In the genomic region with DNA sequence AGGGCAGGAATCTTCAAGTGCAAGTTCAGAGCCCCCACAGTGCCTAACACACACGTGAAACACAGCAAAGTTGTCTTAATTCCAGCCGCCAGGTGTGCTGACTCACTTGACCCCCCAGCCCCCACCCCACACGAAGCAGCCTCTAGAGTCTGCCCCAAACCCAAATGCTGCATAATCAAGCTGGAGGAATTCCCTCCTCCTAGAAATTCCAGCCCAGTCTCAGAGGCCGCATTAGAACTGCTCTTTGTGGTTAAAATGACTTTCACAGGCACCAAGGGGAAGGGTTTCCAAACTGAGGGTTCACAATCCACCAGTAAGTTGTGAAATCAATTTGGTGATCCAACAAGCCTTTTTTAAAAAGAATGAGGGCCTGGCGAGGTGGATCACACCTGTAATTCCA, we compare ENCODE assay signal across 19 cellular contexts.
DNase-seq lines count a peak whose midpoint lies in the region; ATAC-seq, FAIRE-seq and TF ChIP-seq lines count a peak whose summit lies in the region.
"Had no signal": no experiment of that assay in that cellular context is flagged by ENCODE, and none has a peak within 500 bp of the region (broad histone marks: within the 10 kb centered on the region; RNA-seq: fewer than 3 reads in every experiment).

No MANE protein-coding gene starts in this region.

- no peak overlapping the region for H3K4ac ChIP-seq in H1 (replicated peaks; ENCODE audit: insufficient read length, low read depth, low read length)

- H2BK12ac ChIP-seq in H1 (ENCODE audit: low read depth, low read length): no peak overlapping the region

- no peak overlapping the region for H4K91ac ChIP-seq in H1 (replicated peaks; ENCODE audit: insufficient read length, low read length)

- H3K79me2 ChIP-seq in GM23338 (replicated peaks; ENCODE audit: insufficient read depth): no peaks in the 10 kb centered on the region
- H3K79me2 ChIP-seq in H1 (ENCODE audit: control insufficient read depth in 1 of 2, insufficient read depth in 2 of 2, low read length in 2 of 2): no peaks in the 10 kb centered on the region

- DNase-seq in GM23338 (ENCODE audit: low spot score) (peak; percentile 80), NB4 (ENCODE audit: low read depth) (peak; percentile 14), H1 (ENCODE audit: low read depth in 1 of 2, low spot score in 2 of 2) (no peak), islet precursor cell (peak; percentile 52), esophagus muscularis mucosa (ENCODE audit: extremely low spot score) (no peak), ACHN (no peak), NCI-H226 (no peak)
- DNase-seq: 8988T; CD4-positive, CD25-positive, alpha-beta regulatory T cell; DMS 273 treated with DMSO at 0.1 percent for 48 hours; GM23248; HCEC 1CT; HFFc6 had no signal

- no peak overlapping the region; the same call in 1 of the 2 replicates for H4K8ac ChIP-seq in H1 (ENCODE audit: extremely low read depth, insufficient read depth, low read length)

- H2BK20ac ChIP-seq in H1 (ENCODE audit: low read length): no peak overlapping the region

- H3K4me3 Mint-ChIP-seq in GM23338: no peak overlapping the region
- H3K4me3 Mint-ChIP-seq: CD4-positive, CD25-positive, alpha-beta regulatory T cell; HFFc6 had no signal

- H3K18ac ChIP-seq in H1 (ENCODE audit: extremely low read depth, low read length): peak overlapping the region; percentile 57; the same call in 1 of the 2 replicates

- H3K4me1 Mint-ChIP-seq in GM23338: peaks cover 43% of the 10 kb centered on the region
- H3K4me1 Mint-ChIP-seq: CD4-positive, CD25-positive, alpha-beta regulatory T cell had no signal

- TF ChIP-seq RAD21 in H1 (IDR thresholded peaks at IDR 0.05 in 1 of 2, conservative IDR thresholded peaks at IDR 0.05 in 1 of 2; ENCODE audit: low read depth in 2 of 2, low read length in 2 of 2): no peak

- H3K27me3 ChIP-seq in GM23338 (ENCODE audit: insufficient read depth): peaks cover 16% of the 10 kb centered on the region; the same call in 1 of the 2 replicates
- H3K27me3 ChIP-seq in H1 (replicated peaks in 1 of 4; ENCODE audit: control insufficient read depth in 3 of 4, extremely low read depth in 1 of 4, insufficient read depth in 3 of 4, low read length in 3 of 4): peaks cover 0 to 6% (median 1%) of the 10 kb centered on the region in 4 experiments; a peak in 1 of 7 replicates
- H3K27me3 ChIP-seq in esophagus muscularis mucosa: no peaks in the 10 kb centered on the region
- H3K27me3 ChIP-seq: BLaER1 treated with 17β-estradiol and CSF1 and Interleukin-3, amounts not matched to agents 10 nM and 100 nM had no signal

- H3K27me3 Mint-ChIP-seq in GM23338 (ENCODE audit: insufficient read depth, low read depth, poor library complexity): peaks cover 8% of the 10 kb centered on the region
- H3K27me3 Mint-ChIP-seq: CD4-positive, CD25-positive, alpha-beta regulatory T cell had no signal

- intact Hi-C loops in esophagus muscularis mucosa (cut with DNase I): no loop called here

- H2BK15ac ChIP-seq in H1 (ENCODE audit: low read length): no peak overlapping the region

- TF ChIP-seq EP300 in H1 (IDR thresholded peaks at IDR 0.05; ENCODE audit: borderline replicate concordance in 1 of 2, low read depth in 2 of 2, low read length in 2 of 2) (no peak; a peak in 1 of 3 replicates), esophagus muscularis mucosa (IDR thresholded peaks at IDR 0.05) (no peak)

- H3K14ac ChIP-seq in H1 (ENCODE audit: insufficient read length): no peak overlapping the region

- H3K4me2 ChIP-seq in GM23338 (peak overlapping the region; percentile 9; the same call in 1 of the 2 replicates), H1 (ENCODE audit: insufficient read depth in 1 of 2, low read depth in 2 of 2, low read length in 2 of 2) (peak overlapping the region; percentile 21 to 42; a peak in 1 of 4 replicates)
- H3K4me2 ChIP-seq: BLaER1 treated with 17β-estradiol and CSF1 and Interleukin-3, amounts not matched to agents 10 nM and 100 nM had no signal

- H4K20me1 ChIP-seq in GM23338 (replicated peaks; ENCODE audit: insufficient read depth): no peaks in the 10 kb centered on the region
- peaks cover 0 to 7% of the 10 kb centered on the region in 2 experiments for H4K20me1 ChIP-seq in H1 (replicated peaks in 1 of 2; ENCODE audit: control insufficient read depth in 1 of 2, insufficient read depth in 2 of 2, low read length in 2 of 2)
- H4K20me1 ChIP-seq: BLaER1 treated with 17β-estradiol and CSF1 and Interleukin-3, amounts not matched to agents 10 nM and 100 nM had no signal

- H2BK5ac ChIP-seq in H1 (ENCODE audit: low read depth, low read length): no peak overlapping the region

- H2AK5ac ChIP-seq in H1 (ENCODE audit: low read depth, low read length): no peak overlapping the region

- in situ Hi-C loops in ACHN (cut with HindIII; ENCODE audit: low pct_ligation_motif_present, low pct_unique_long_range_greater_than_20kb, low sequenced_read_pairs): no loop called here

- peak; percentile 84 for ATAC-seq in GM23338
- ATAC-seq: K562 had no signal

- H3K56ac ChIP-seq in H1 (replicated peaks; ENCODE audit: insufficient read length, low read depth, low read length): no peak overlapping the region

- H3K23ac ChIP-seq in H1 (ENCODE audit: insufficient read length): no peak overlapping the region

- FAIRE-seq in H1 (lab: Jason Lieb, UNC): no peak
- FAIRE-seq: G401.6, GM12891, GM19239, HTR-8/SVneo, K562 had no signal

- peak overlapping the region; percentile 78 for H3K27ac Mint-ChIP-seq in GM23338
- H3K27ac Mint-ChIP-seq: CD4-positive, CD25-positive, alpha-beta regulatory T cell; HFFc6 had no signal

- POLR2A ChIA-PET in H1 (lab: Charles Lee; ENCODE audit: partially characterized antibody): interaction anchor here (1.6 kb wide), 1 partner anchor 28 kb away, joined by 3 read pairs; no protein-coding TSS in a partner anchor

- no peak for TF ChIP-seq POLR2A in NB4 (IDR thresholded peaks at IDR 0.05; ENCODE audit: extremely low read depth, insufficient read length)
- no peak for TF ChIP-seq POLR2A in H1 (IDR thresholded peaks at IDR 0.05; ENCODE audit: control extremely low read depth in 1 of 2, low read depth in 2 of 2, low read length in 2 of 2)
- no peak for TF ChIP-seq POLR2A in esophagus muscularis mucosa (IDR thresholded peaks at IDR 0.05; ENCODE audit: low read depth)

- H4K5ac ChIP-seq in H1 (ENCODE audit: insufficient read length, low read depth, low read length): no peak overlapping the region

- no peaks in the 10 kb centered on the region for H3K9me3 ChIP-seq in H1 (ENCODE audit: insufficient read depth in 2 of 2, low read depth in 1 of 2, low read length in 1 of 2)
- H3K9me3 ChIP-seq in esophagus muscularis mucosa: no peaks in the 10 kb centered on the region
- H3K9me3 ChIP-seq: BLaER1 treated with 17β-estradiol and CSF1 and Interleukin-3, amounts not matched to agents 10 nM and 100 nM had no signal

- no peaks in the 10 kb centered on the region; the same call in 1 of the 2 replicates for H3K79me1 ChIP-seq in H1 (ENCODE audit: low read depth, low read length)

- H3K9me3 Mint-ChIP-seq in GM23338: no peaks in the 10 kb centered on the region
- H3K9me3 Mint-ChIP-seq: HFFc6 had no signal

- H3K27ac ChIP-seq in GM23338 (ENCODE audit: low read depth): peak overlapping the region; percentile 83
- no peak overlapping the region for H3K27ac ChIP-seq in H1 (ENCODE audit: low read depth, low read length)
- H3K27ac ChIP-seq in esophagus muscularis mucosa (replicated peaks in 1 of 4): no peak overlapping the region
- H3K27ac ChIP-seq: BLaER1 treated with 17β-estradiol and CSF1 and Interleukin-3, amounts not matched to agents 10 nM and 100 nM; GM23248 had no signal

- WGBS in H1 (ENCODE audit: extremely low coverage in 1 of 2, insufficient coverage in 1 of 2, insufficient read length in 1 of 2, insufficient replicate concordance in 2 of 2, low coverage in 1 of 2, low lambda C conversion rate in 2 of 2, missing lambda C conversion rate in 1 of 2), 2 experiments: 21% methylated on average over 5 of the region's 5 CpGs; no CpG with 5 or more reads in 1 of the 2 experiments
- 73% methylated on average over 5 of the region's 5 CpGs for WGBS in esophagus muscularis mucosa

- no peak overlapping the region for H2BK120ac ChIP-seq in H1 (replicated peaks; ENCODE audit: low read depth, low read length)

- H2AFZ ChIP-seq in GM23338 (no peak overlapping the region), H1 (ENCODE audit: low read length) (0 out of 2 replicates have a peak overlapping the region, but pooled peaks have one; percentile 8)
- H2AFZ ChIP-seq: GM23248 had no signal

- no peak overlapping the region for H3K4me3 ChIP-seq in GM23338
- no peak overlapping the region for H3K4me3 ChIP-seq in NB4 (ENCODE audit: low read depth, low read length)
- H3K4me3 ChIP-seq in H1 (ENCODE audit: extremely low read depth in 1 of 4, insufficient read depth in 2 of 4, low read depth in 3 of 4, low read length in 4 of 4): peak overlapping the region in 1 of 4 experiments; percentile 11; a peak in 1 of 8 replicates
- H3K4me3 ChIP-seq in esophagus muscularis mucosa: no peak overlapping the region
- H3K4me3 ChIP-seq: BLaER1 treated with 17β-estradiol and CSF1 and Interleukin-3, amounts not matched to agents 10 nM and 100 nM; GM23248; K562 had no signal

- CTCF ChIA-PET in H1 (lab: Charles Lee; ENCODE audit: partially characterized antibody): interaction anchor here (3.3 kb wide), 1 partner anchor 11 kb away, joined by 23 read pairs; no protein-coding TSS in a partner anchor

- H3K23me2 ChIP-seq in H1 (ENCODE audit: low read depth, low read length): peaks cover 12% of the 10 kb centered on the region

- no peaks in the 10 kb centered on the region for H3F3A ChIP-seq in GM23338 (replicated peaks; ENCODE audit: low read depth)

- H3K4me1 ChIP-seq in GM23338 (ENCODE audit: insufficient read depth) (peaks cover 21% of the 10 kb centered on the region), H1 (replicated peaks in 1 of 4; ENCODE audit: control insufficient read depth in 3 of 4, insufficient read depth in 4 of 4, low read length in 3 of 4) (peaks cover 2 to 28% (median 10%) of the 10 kb centered on the region in 4 experiments; a peak in 5 of 7 replicates), esophagus muscularis mucosa (no peaks in the 10 kb centered on the region)
- H3K4me1 ChIP-seq: BLaER1 treated with 17β-estradiol and CSF1 and Interleukin-3, amounts not matched to agents 10 nM and 100 nM had no signal

- H3K36me3 ChIP-seq in GM23338 (ENCODE audit: insufficient read depth): no peaks in the 10 kb centered on the region
- H3K36me3 ChIP-seq in H1 (ENCODE audit: control insufficient read depth in 2 of 4, insufficient read depth in 4 of 4, low read length in 3 of 4): no peaks in the 10 kb centered on the region
- no peaks in the 10 kb centered on the region for H3K36me3 ChIP-seq in esophagus muscularis mucosa
- H3K36me3 ChIP-seq: BLaER1 treated with 17β-estradiol and CSF1 and Interleukin-3, amounts not matched to agents 10 nM and 100 nM had no signal

- H3K9ac ChIP-seq in H1 (replicated peaks in 1 of 4; ENCODE audit: extremely low read depth in 1 of 4, low read depth in 3 of 4, low read length in 3 of 4): no peak overlapping the region
- H3K9ac ChIP-seq: BLaER1 treated with 17β-estradiol and CSF1 and Interleukin-3, amounts not matched to agents 10 nM and 100 nM; GM23248 had no signal

- peaks cover 6% of the 10 kb centered on the region; the same call in 1 of the 2 replicates for H3K9me2 ChIP-seq in GM23338 (ENCODE audit: insufficient read depth)

- TF ChIP-seq CTCF in GM23338 (conservative IDR thresholded peaks at IDR 0.05; ENCODE audit: low read depth in 2 of 2) (no peak), NB4 (IDR thresholded peaks at IDR 0.05; ENCODE audit: low read depth, low read length) (no peak), H1 (IDR thresholded peaks at IDR 0.05; ENCODE audit: control extremely low read depth in 1 of 3, insufficient read depth in 1 of 3, low read depth in 1 of 3, low read length in 3 of 3) (no peak), esophagus muscularis mucosa (IDR thresholded peaks at IDR 0.05) (no peak)

- no peaks in the 10 kb centered on the region for H3K36me3 Mint-ChIP-seq in GM23338 (ENCODE audit: low read depth)
- H3K36me3 Mint-ChIP-seq: CD4-positive, CD25-positive, alpha-beta regulatory T cell had no signal

Comparison
In these comparisons a context has a peak if more than half of its experiments do, and no peak if none do; other contexts are left out.
1. DNase-seq: peak in GM23338 (single experiment), NB4 (single experiment) and islet precursor cell (single experiment); none in H1 (0 of 2), esophagus muscularis mucosa (single experiment), ACHN (single experiment) and NCI-H226 (single experiment).